In genomic region chr21:43653626-43654025, GRCh38 we compare ENCODE assay signal across 15 cellular contexts.
"Had no signal": no experiment of that assay in that cellular context is flagged by ENCODE, and none has a peak within 500 bp of the region (broad histone marks: within the 10 kb centered on the region; RNA-seq: fewer than 3 reads in every experiment).

No MANE protein-coding gene starts in this region.

- H3K27ac ChIP-seq: foreskin keratinocyte, hepatocyte, parathyroid adenoma, psoas muscle had no signal

- H3K4me1 ChIP-seq: foreskin keratinocyte, parathyroid adenoma, psoas muscle had no signal

- H3K9me3 Mint-ChIP-seq: naive thymus-derived CD8-positive, alpha-beta T cell had no signal

- H3K27me3 ChIP-seq: foreskin keratinocyte, hepatocyte had no signal

- H3K36me3 Mint-ChIP-seq: naive thymus-derived CD8-positive, alpha-beta T cell had no signal

- ATAC-seq: foreskin keratinocyte; mucosa of descending colon; naive thymus-derived CD8-positive, alpha-beta T cell; psoas muscle; sciatic nerve had no signal

- H3K4me3 Mint-ChIP-seq: naive thymus-derived CD8-positive, alpha-beta T cell had no signal

- H2AFZ ChIP-seq: hepatocyte, parathyroid adenoma had no signal

- H3K9ac ChIP-seq: parathyroid adenoma had no signal

- H3K4me2 ChIP-seq: hepatocyte had no signal

- H3K79me2 ChIP-seq: hepatocyte, parathyroid adenoma had no signal

- H3K9me3 ChIP-seq: mucosa of descending colon, psoas muscle had no signal

- H3K4me3 ChIP-seq: hepatocyte, mucosa of descending colon, psoas muscle had no signal

- DNase-seq: cerebellar nuclear complex; dermis blood vessel endothelial cell; erythroblast; foreskin keratinocyte; kidney glomerular epithelial cell; mucosa of descending colon; naive thymus-derived CD8-positive, alpha-beta T cell; psoas muscle; retina; stimulated activated CD4-positive, alpha-beta T cell treated with anti-CD3 and anti-CD28 coated beads, Interleukin-4, amount 100 ng/mL, for 4 hours; stimulated activated naive CD4-positive, alpha-beta T cell; trophoblast cell had no signal
